In the genomic region with DNA sequence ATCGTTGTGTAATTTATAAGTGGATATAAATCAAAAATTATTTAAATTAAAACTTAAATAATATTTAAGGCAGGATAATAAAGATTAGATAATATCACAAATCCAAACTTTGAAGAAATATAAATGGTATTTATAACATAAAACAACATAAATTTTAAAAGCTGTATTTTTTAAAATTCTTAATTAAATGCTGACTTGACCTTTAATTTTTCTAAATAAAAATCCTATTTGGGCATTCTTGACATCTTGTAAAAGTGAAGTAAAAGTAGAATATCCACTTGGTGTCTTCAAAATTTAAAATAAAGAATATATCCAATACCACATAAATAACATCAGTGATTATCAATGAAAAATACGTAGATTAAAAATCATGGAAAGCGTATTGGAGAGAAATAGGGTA, we compare ENCODE assay signal across 20 cellular contexts.
A peak's percentile ranks its signal among the peaks of the same experiment; 100 is the strongest.
DNase-seq lines count a peak whose midpoint lies in the region; ATAC-seq and FAIRE-seq lines count a peak whose summit lies in the region.
"Had no signal": no experiment of that assay in that cellular context is flagged by ENCODE, and none has a peak within 500 bp of the region (broad histone marks: within the 10 kb centered on the region; RNA-seq: fewer than 3 reads in every experiment).

No MANE protein-coding gene starts in this region.

- FAIRE-seq in A204.1 (lab: Jason Lieb, UNC) (peak; percentile 72), G401.6 (lab: Jason Lieb, UNC) (peak; percentile 49), colon (lab: Jason Lieb, UNC) (peak; percentile 69), islet of Langerhans (lab: Jason Lieb, UNC) (peak; percentile 17)
- FAIRE-seq: GM12891, GM18507, H54 had no signal

- DNase-seq in NCI-H345 (lab: John Stamatoyannopoulos, UW) (no peak), DMS79 treated with DMSO at 0.1 percent for 48 hours (lab: John Stamatoyannopoulos, UW) (no peak), HuH-7.5 (ENCODE audit: low spot score) (no peak)
- DNase-seq: 8988T; Caco-2; CD4-positive, CD25-positive, alpha-beta regulatory T cell; CD8-positive, alpha-beta T cell; DMS153; EL; GF-D8; GOT3; HFFc6 had no signal

- no peak for ATAC-seq in HG03378 (IDR thresholded peaks at IDR 0.05; ENCODE audit: unreplicated experiment)
- ATAC-seq: CD8-positive, alpha-beta T cell had no signal
